In genomic region chr6:119328254-119328653, GRCh38 we compare ENCODE assay signal across 21 cellular contexts.
"Had no signal": no experiment of that assay in that cellular context is flagged by ENCODE, and none has a peak within 500 bp of the region (broad histone marks: within the 10 kb centered on the region; RNA-seq: fewer than 3 reads in every experiment).

No MANE protein-coding gene starts in this region.

- H3K27me3 Mint-ChIP-seq: activated B cell treated with CpG ODN at 0.5 μM for 24 hours; activated CD4-positive, alpha-beta T cell treated with anti-CD3 and anti-CD28 coated beads for 36 hours; activated naive CD8-positive, alpha-beta T cell treated with anti-CD3 and anti-CD28 coated beads, Interleukin-2, amount 50 U/mL, for 24 hours; naive thymus-derived CD4-positive, alpha-beta T cell; stimulated activated naive B cell treated with anti-CD40 and anti-IgM and Interleukin-4, amounts not matched to agents 10 μg/mL and 1 μg/mL and 100 μg/mL, for 72 hours had no signal

- H3K9me3 Mint-ChIP-seq: activated B cell treated with CpG ODN at 0.5 μM for 24 hours; activated naive CD8-positive, alpha-beta T cell treated with anti-CD3 and anti-CD28 coated beads, Interleukin-2, amount 50 U/mL, for 24 hours; activated T-cell treated with anti-CD3 and anti-CD28 coated beads, Interleukin-2, amount 50 U/mL, for 72 hours; neural progenitor cell; stimulated activated naive B cell treated with anti-CD40 and anti-IgM and Interleukin-4, amounts not matched to agents 10 μg/mL and 1 μg/mL and 100 μg/mL, for 72 hours had no signal

- H3K27ac Mint-ChIP-seq: activated B cell treated with CpG ODN at 0.5 μM for 24 hours; activated CD4-positive, alpha-beta T cell treated with anti-CD3 and anti-CD28 coated beads for 36 hours; activated naive CD8-positive, alpha-beta T cell treated with anti-CD3 and anti-CD28 coated beads, Interleukin-2, amount 50 U/mL, for 24 hours; activated T-cell treated with anti-CD3 and anti-CD28 coated beads, Interleukin-2, amount 50 U/mL, for 72 hours; naive thymus-derived CD4-positive, alpha-beta T cell; neural progenitor cell; stimulated activated naive B cell treated with anti-CD40 and anti-IgM and Interleukin-4, amounts not matched to agents 10 μg/mL and 1 μg/mL and 100 μg/mL, for 72 hours had no signal

- DNase-seq: activated B cell treated with CpG ODN at 0.5 μM for 24 hours; activated CD4-positive, alpha-beta T cell treated with anti-CD3 and anti-CD28 coated beads for 36 hours; activated CD4-positive, alpha-beta T cell treated with anti-CD3 and anti-CD28 coated beads, Interleukin-2, amount 50 U/mL, for 4 hours; activated gamma-delta T cell; activated naive CD4-positive, alpha-beta T cell treated with anti-CD3 and anti-CD28 coated beads, Interleukin-2, amount 50 U/mL, for 16 hours; activated naive CD8-positive, alpha-beta T cell treated with anti-CD3 and anti-CD28 coated beads, Interleukin-2, amount 50 U/mL, for 24 hours; activated T-cell treated with anti-CD3 and anti-CD28 coated beads, Interleukin-2, amount 50 U/mL, for 72 hours; cerebellar nuclear complex; cortex of kidney; foreskin fibroblast; heart right ventricle; left lung; naive thymus-derived CD4-positive, alpha-beta T cell; posterior cingulate gyrus; small intestine; stimulated activated naive B cell treated with anti-CD40 and anti-IgM and Interleukin-4, amounts not matched to agents 10 μg/mL and 1 μg/mL and 100 μg/mL, for 72 hours; testis; trophoblast cell; uterus had no signal

- H3K4me3 Mint-ChIP-seq: activated B cell treated with CpG ODN at 0.5 μM for 24 hours; activated CD4-positive, alpha-beta T cell treated with anti-CD3 and anti-CD28 coated beads for 36 hours; activated naive CD8-positive, alpha-beta T cell treated with anti-CD3 and anti-CD28 coated beads, Interleukin-2, amount 50 U/mL, for 24 hours; activated T-cell treated with anti-CD3 and anti-CD28 coated beads, Interleukin-2, amount 50 U/mL, for 72 hours; naive thymus-derived CD4-positive, alpha-beta T cell; neural progenitor cell; stimulated activated naive B cell treated with anti-CD40 and anti-IgM and Interleukin-4, amounts not matched to agents 10 μg/mL and 1 μg/mL and 100 μg/mL, for 72 hours had no signal

- ATAC-seq: activated CD4-positive, alpha-beta T cell treated with anti-CD3 and anti-CD28 coated beads for 36 hours; activated naive CD8-positive, alpha-beta T cell treated with anti-CD3 and anti-CD28 coated beads, Interleukin-2, amount 50 U/mL, for 24 hours; activated T-cell treated with anti-CD3 and anti-CD28 coated beads, Interleukin-2, amount 50 U/mL, for 72 hours; heart right ventricle; left lung; naive thymus-derived CD4-positive, alpha-beta T cell; sciatic nerve; stimulated activated naive B cell treated with anti-CD40 and anti-IgM and Interleukin-4, amounts not matched to agents 10 μg/mL and 1 μg/mL and 100 μg/mL, for 72 hours had no signal

- H3K36me3 Mint-ChIP-seq: neural progenitor cell had no signal
